ENCODE assay signal across 1 cellular context in genomic region chr9:77541600-77541999, GRCh38.
TF ChIP-seq lines count a peak whose summit lies in the region.

No MANE protein-coding gene starts in this region.

TF ChIP-seq in SK-N-SH, 30 proteins besides CTCF, POLR2A, EP300 and RAD21 (continued from another document):
- TF ChIP-seq CHD2 (IDR thresholded peaks at IDR 0.05; ENCODE audit: low read length, partially characterized antibody) (no peak), ELF1 (IDR thresholded peaks at IDR 0.05) (no peak), GATA2 (CRISPR knock-in tag; IDR thresholded peaks at IDR 0.05) (no peak), PBX3 (IDR thresholded peaks at IDR 0.05) (no peak), RXRA (IDR thresholded peaks at IDR 0.05; ENCODE audit: borderline replicate concordance, low read depth) (no peak), SMC3 (IDR thresholded peaks at IDR 0.05; ENCODE audit: low read depth, low read length) (no peak), GABPA (IDR thresholded peaks at IDR 0.05; ENCODE audit: low read depth) (no peak), RCOR1 (IDR thresholded peaks at IDR 0.05; ENCODE audit: low read length) (no peak)
